In the genomic region with DNA sequence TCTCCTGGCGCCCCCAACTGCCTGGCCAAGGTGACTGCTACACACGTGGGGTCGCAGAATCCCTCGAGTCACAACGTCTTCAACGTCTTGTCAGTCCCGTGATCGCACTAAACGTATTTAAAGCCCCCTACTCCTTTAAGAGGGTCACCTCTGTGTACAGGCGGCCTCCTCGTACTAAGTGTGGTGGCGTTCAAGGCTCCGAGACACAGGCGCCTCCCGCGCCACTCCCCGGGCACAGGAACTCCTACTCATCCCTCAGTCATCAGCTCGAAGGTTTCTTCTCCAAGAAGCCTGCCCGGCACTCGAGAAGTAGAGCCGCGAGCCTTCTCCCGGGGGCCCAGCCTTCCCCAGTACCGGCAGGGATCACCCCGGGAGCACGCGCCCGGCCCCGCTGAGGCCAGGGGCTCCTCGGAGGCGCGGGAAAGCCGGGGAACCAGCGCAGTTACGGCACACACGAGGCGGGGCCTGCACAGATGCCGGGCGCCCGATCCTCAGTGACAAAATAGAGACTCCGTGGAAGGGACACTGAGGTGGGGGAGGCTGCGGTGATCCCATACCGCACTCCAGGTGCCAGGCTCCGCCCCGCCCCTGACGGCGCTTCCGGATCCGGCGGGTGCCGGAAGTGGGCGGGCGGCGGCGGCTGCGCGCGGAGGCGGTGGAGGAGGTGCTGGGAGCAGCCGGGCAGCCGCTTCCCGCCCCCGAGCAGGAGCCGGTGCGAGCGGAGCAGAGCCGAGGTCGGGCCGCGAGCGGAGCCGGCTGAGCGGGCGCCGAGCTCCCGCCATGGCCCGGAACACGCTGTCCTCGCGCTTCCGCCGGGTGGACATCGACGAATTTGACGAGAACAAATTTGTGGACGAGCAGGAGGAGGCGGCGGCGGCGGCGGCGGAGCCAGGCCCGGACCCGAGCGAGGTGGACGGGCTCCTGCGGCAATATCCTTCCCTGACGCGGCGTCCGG, we compare ENCODE assay signal across 1 cellular context.
TF ChIP-seq lines count a peak whose summit lies in the region.

No MANE protein-coding gene starts in this region.

TF ChIP-seq in H1, 55 proteins besides CTCF, POLR2A, EP300 and RAD21 (continued from another document):
- TF ChIP-seq FOSL1 (IDR thresholded peaks at IDR 0.05; ENCODE audit: insufficient read depth, low read depth, low read length), result no peak
